Comparison of ENCODE assay signal across 10 cellular contexts in genomic region chr4:36394352-36394903, GRCh38.
DNase-seq lines count a peak whose midpoint lies in the region; ATAC-seq and TF ChIP-seq lines count a peak whose summit lies in the region.
"Had no signal": no experiment of that assay in that cellular context is flagged by ENCODE, and none has a peak within 500 bp of the region (broad histone marks: within the 10 kb centered on the region; RNA-seq: fewer than 3 reads in every experiment).

No MANE protein-coding gene starts in this region.

- POLR2A ChIA-PET in activated naive CD8-positive, alpha-beta T cell treated with anti-CD3 and anti-CD28 coated beads, Interleukin-2, amount 10 ng/mL, durations not matched to agents 7 days and 5 days (lab: Charles Lee), result interaction anchor here (1.0 kb wide), 1 partner anchor 150 kb away, joined by 9 read pairs; the partner anchor contains the start of gene ARAP2
- POLR2A ChIA-PET in GM10248 (lab: Yijun Ruan, JAX), result no interaction called here

- TF ChIP-seq CTCF in GM10248 (IDR thresholded peaks at IDR 0.05; ENCODE audit: control extremely low read depth, extremely low read depth, low read depth, missing control alignments), result no peak

- peak; percentile 57 for DNase-seq in activated CD8-positive, alpha-beta memory T cell treated with anti-CD3 and anti-CD28 coated beads for 24 hours
- no peak for DNase-seq in activated CD8-positive, alpha-beta memory T cell treated with anti-CD3 and anti-CD28 coated beads, Interleukin-2, amount 50 U/mL, for 4 hours
- peak in 3 of 5 experiments; percentile 22 to 93 (median 63) for DNase-seq in T-helper 2 cell
- DNase-seq in activated naive CD8-positive, alpha-beta T cell treated with anti-CD3 and anti-CD28 coated beads, Interleukin-2, amount 10 ng/mL, durations not matched to agents 7 days and 5 days, result peak; percentile 28
- DNase-seq in stimulated activated naive CD4-positive, alpha-beta T cell treated with Interleukin-2 at 50 U/mL for 16 hours (lab: John Stamatoyannopoulos, UW), result peak; percentile 8
- no peak for DNase-seq in GM10248 (ENCODE audit: extremely low spot score)
- no peak for DNase-seq in inferior parietal cortex (ENCODE audit: extremely low spot score)
- no peak for DNase-seq in NOMO-1 (lab: John Stamatoyannopoulos, UW; ENCODE audit: unreplicated experiment in 2 of 2)
- DNase-seq: NCI-H510A treated with DMSO at 0.1 percent for 48 hours, nephron progenitor cell had no signal

- ATAC-seq in activated naive CD8-positive, alpha-beta T cell treated with anti-CD3 and anti-CD28 coated beads, Interleukin-2, amount 10 ng/mL, durations not matched to agents 7 days and 5 days (ENCODE audit: low read depth), result peak; percentile 88

- CTCF ChIA-PET in GM10248 (lab: Yijun Ruan, JAX), result interaction anchor here (1.1 to 2.4 kb wide), 4 partner anchors 14 to 990 kb away, joined by 3 to 7 read pairs (median 4); no protein-coding TSS in a partner anchor

- H3K9me3 Mint-ChIP-seq in activated naive CD8-positive, alpha-beta T cell treated with anti-CD3 and anti-CD28 coated beads, Interleukin-2, amount 10 ng/mL, durations not matched to agents 7 days and 5 days, result no peaks in the 10 kb centered on the region
- H3K9me3 Mint-ChIP-seq: nephron progenitor cell had no signal

- H3K27me3 Mint-ChIP-seq in activated naive CD8-positive, alpha-beta T cell treated with anti-CD3 and anti-CD28 coated beads, Interleukin-2, amount 10 ng/mL, durations not matched to agents 7 days and 5 days, result peaks cover 7% of the 10 kb centered on the region

- H3K4me1 Mint-ChIP-seq in activated naive CD8-positive, alpha-beta T cell treated with anti-CD3 and anti-CD28 coated beads, Interleukin-2, amount 10 ng/mL, durations not matched to agents 7 days and 5 days, result peaks cover 19% of the 10 kb centered on the region
- H3K4me1 Mint-ChIP-seq: nephron progenitor cell had no signal

- peak overlapping the region; percentile 77 for H3K4me3 Mint-ChIP-seq in activated naive CD8-positive, alpha-beta T cell treated with anti-CD3 and anti-CD28 coated beads, Interleukin-2, amount 10 ng/mL, durations not matched to agents 7 days and 5 days
- H3K4me3 Mint-ChIP-seq: nephron progenitor cell had no signal

- H3K36me3 Mint-ChIP-seq in activated naive CD8-positive, alpha-beta T cell treated with anti-CD3 and anti-CD28 coated beads, Interleukin-2, amount 10 ng/mL, durations not matched to agents 7 days and 5 days, result peaks cover 2% of the 10 kb centered on the region

- H3K27ac Mint-ChIP-seq in activated naive CD8-positive, alpha-beta T cell treated with anti-CD3 and anti-CD28 coated beads, Interleukin-2, amount 10 ng/mL, durations not matched to agents 7 days and 5 days, result peak overlapping the region; percentile 92
- H3K27ac Mint-ChIP-seq: nephron progenitor cell had no signal

Comparison
In these comparisons a context has a peak if more than half of its experiments do, and no peak if none do; other contexts are left out.
1. DNase-seq: peak in activated CD8-positive, alpha-beta memory T cell treated with anti-CD3 and anti-CD28 coated beads for 24 hours (single experiment), T-helper 2 cell (3 of 5), activated naive CD8-positive, alpha-beta T cell treated with anti-CD3 and anti-CD28 coated beads, Interleukin-2, amount 10 ng/mL, durations not matched to agents 7 days and 5 days (single experiment) and stimulated activated naive CD4-positive, alpha-beta T cell treated with Interleukin-2 at 50 U/mL for 16 hours (single experiment); none in activated CD8-positive, alpha-beta memory T cell treated with anti-CD3 and anti-CD28 coated beads, Interleukin-2, amount 50 U/mL, for 4 hours (single experiment), GM10248 (single experiment), inferior parietal cortex (single experiment) and NOMO-1 (0 of 2).